Comparison of ENCODE assay signal across 23 cellular contexts in the genomic region with DNA sequence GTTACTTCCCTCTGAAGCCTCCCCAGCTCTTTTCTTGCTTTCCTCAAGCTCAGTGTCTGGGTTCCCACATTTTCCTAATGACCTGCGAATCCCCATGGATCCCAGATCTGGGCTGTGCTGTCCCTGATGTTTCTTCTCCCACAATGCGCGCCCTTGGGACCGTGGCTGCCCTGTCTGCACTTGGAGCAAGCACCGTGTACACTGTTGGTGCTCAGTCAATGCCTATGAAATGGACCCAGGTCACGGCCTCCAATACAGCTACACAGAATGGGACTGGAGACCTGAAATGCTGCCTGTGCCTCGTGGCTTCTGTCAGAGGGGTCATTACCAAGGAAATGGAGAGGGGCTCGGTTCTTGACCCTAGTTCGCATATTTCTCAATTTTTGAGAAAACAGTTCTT.
DNase-seq lines count a peak whose midpoint lies in the region; FAIRE-seq and TF ChIP-seq lines count a peak whose summit lies in the region.
"Had no signal": no experiment of that assay in that cellular context is flagged by ENCODE, and none has a peak within 500 bp of the region (broad histone marks: within the 10 kb centered on the region; RNA-seq: fewer than 3 reads in every experiment).

No MANE protein-coding gene starts in this region.

- H3K9me3 Mint-ChIP-seq in neural progenitor cell: peaks cover 6% of the 10 kb centered on the region
- H3K9me3 Mint-ChIP-seq: CD4-positive, alpha-beta memory T cell had no signal

- no peak overlapping the region for H3K18ac ChIP-seq in H1 (ENCODE audit: extremely low read depth, low read length)

- H3K79me2 ChIP-seq in H1 (ENCODE audit: control insufficient read depth in 1 of 2, insufficient read depth in 2 of 2, low read length in 2 of 2) (no peaks in the 10 kb centered on the region), neural progenitor cell (ENCODE audit: low read depth) (no peaks in the 10 kb centered on the region)

- H4K8ac ChIP-seq in H1 (ENCODE audit: extremely low read depth, insufficient read depth, low read length): no peak overlapping the region

- peak overlapping the region; percentile 43 for H3K27ac Mint-ChIP-seq in neural progenitor cell
- H3K27ac Mint-ChIP-seq: CD4-positive, alpha-beta memory T cell had no signal

- no peaks in the 10 kb centered on the region for H3F3A ChIP-seq in neural progenitor cell (ENCODE audit: low read depth)

- H3K4me3 ChIP-seq in H1 (ENCODE audit: extremely low read depth in 1 of 4, insufficient read depth in 2 of 4, low read depth in 3 of 4, low read length in 4 of 4): no peak overlapping the region
- no peak overlapping the region for H3K4me3 ChIP-seq in neural progenitor cell
- H3K4me3 ChIP-seq: BLaER1 treated with 17β-estradiol and CSF1 and Interleukin-3, amounts not matched to agents 10 nM and 100 nM; SJSA1 had no signal

- H2BK12ac ChIP-seq in H1 (ENCODE audit: low read depth, low read length): no peak overlapping the region

- H3K36me3 Mint-ChIP-seq in neural progenitor cell: no peaks in the 10 kb centered on the region
- H3K36me3 Mint-ChIP-seq: CD4-positive, alpha-beta memory T cell had no signal

- H4K5ac ChIP-seq in H1 (ENCODE audit: insufficient read length, low read depth, low read length): no peak overlapping the region

- H2BK15ac ChIP-seq in H1 (ENCODE audit: low read length): 0 out of 2 replicates have a peak overlapping the region, but pooled peaks have one; percentile 31

- no peaks in the 10 kb centered on the region for H3K36me3 ChIP-seq in H1 (ENCODE audit: control insufficient read depth in 2 of 4, insufficient read depth in 4 of 4, low read length in 3 of 4)
- no peaks in the 10 kb centered on the region for H3K36me3 ChIP-seq in neural progenitor cell
- H3K36me3 ChIP-seq: BLaER1 treated with 17β-estradiol and CSF1 and Interleukin-3, amounts not matched to agents 10 nM and 100 nM; SJSA1 had no signal

- TF ChIP-seq CTCF in H1 (IDR thresholded peaks at IDR 0.05; ENCODE audit: control extremely low read depth in 1 of 3, insufficient read depth in 1 of 3, low read depth in 1 of 3, low read length in 3 of 3) (no peak), neural progenitor cell (IDR thresholded peaks at IDR 0.05) (no peak), GM20000 (IDR thresholded peaks at IDR 0.05; ENCODE audit: extremely low read depth, missing control alignments) (no peak)

- peak; percentile 33 for DNase-seq in activated effector memory CD4-positive, alpha-beta T cell treated with anti-CD3 and anti-CD28 coated beads, Interleukin-2, amount 50 U/mL, for 16 hours
- no peak for DNase-seq in activated effector memory CD4-positive, alpha-beta T cell treated with Interleukin-2 at 50 U/mL for 16 hours
- DNase-seq in H1 (ENCODE audit: low read depth in 1 of 2, low spot score in 2 of 2): peak in 1 of 2 experiments; percentile 16
- no peak for DNase-seq in neural progenitor cell (ENCODE audit: low spot score)
- peak; percentile 28 for DNase-seq in ureter (ENCODE audit: low spot score)
- no peak for DNase-seq in NCI-H446 treated with DMSO at 0.1 percent for 48 hours (lab: John Stamatoyannopoulos, UW)
- no peak for DNase-seq in caudate nucleus (lab: John Stamatoyannopoulos, UW)
- no peak for DNase-seq in GM20000 (ENCODE audit: low spot score)
- DNase-seq: 8988T; Caco-2; CD4-positive, alpha-beta memory T cell; DMS 273 treated with DMSO at 0.1 percent for 48 hours; DMS79 treated with DMSO at 0.1 percent for 48 hours; HCEC 1CT; KG1; NCI-H1092; NCI-H1436; NCI-H187 treated with DMSO at 0.1 percent for 48 hours; NCI-H2227 treated with DMSO at 0.1 percent for 48 hours; NCI-H524; NCI-H82 had no signal

- no peak for TF ChIP-seq POLR2A in H1 (IDR thresholded peaks at IDR 0.05; ENCODE audit: control extremely low read depth in 1 of 2, low read depth in 2 of 2, low read length in 2 of 2)

- no peak overlapping the region for H2BK120ac ChIP-seq in H1 (replicated peaks; ENCODE audit: low read depth, low read length)

- H3K27me3 ChIP-seq in H1 (replicated peaks in 1 of 4; ENCODE audit: control insufficient read depth in 3 of 4, extremely low read depth in 1 of 4, insufficient read depth in 3 of 4, low read length in 3 of 4): peaks cover 0 to 3% (median 0%) of the 10 kb centered on the region in 4 experiments; a peak in 1 of 7 replicates
- H3K27me3 ChIP-seq in neural progenitor cell: no peaks in the 10 kb centered on the region
- H3K27me3 ChIP-seq: BLaER1 treated with 17β-estradiol and CSF1 and Interleukin-3, amounts not matched to agents 10 nM and 100 nM had no signal

- no peaks in the 10 kb centered on the region for H3K79me1 ChIP-seq in H1 (ENCODE audit: low read depth, low read length)

- H3K4me1 ChIP-seq in H1 (replicated peaks in 1 of 4; ENCODE audit: control insufficient read depth in 3 of 4, insufficient read depth in 4 of 4, low read length in 3 of 4) (no peaks in the 10 kb centered on the region), neural progenitor cell (no peaks in the 10 kb centered on the region)
- H3K4me1 ChIP-seq: BLaER1 treated with 17β-estradiol and CSF1 and Interleukin-3, amounts not matched to agents 10 nM and 100 nM; Caco-2; SJSA1 had no signal

- H3K23me2 ChIP-seq in H1 (ENCODE audit: low read depth, low read length): no peaks in the 10 kb centered on the region

- WGBS in H1 (ENCODE audit: extremely low coverage in 1 of 2, insufficient coverage in 1 of 2, insufficient read length in 1 of 2, insufficient replicate concordance in 2 of 2, low coverage in 1 of 2, low lambda C conversion rate in 2 of 2, missing lambda C conversion rate in 1 of 2), 2 experiments: 81% methylated on average over 9 of the region's 9 CpGs; no CpG with 5 or more reads in 1 of the 2 experiments

- H4K91ac ChIP-seq in H1 (replicated peaks; ENCODE audit: insufficient read length, low read length): no peak overlapping the region

- no peak overlapping the region for H3K4ac ChIP-seq in H1 (replicated peaks; ENCODE audit: insufficient read length, low read depth, low read length)

- H3K9ac ChIP-seq in H1 (replicated peaks in 1 of 4; ENCODE audit: extremely low read depth in 1 of 4, low read depth in 3 of 4, low read length in 3 of 4) (no peak overlapping the region), neural progenitor cell (no peak overlapping the region)
- H3K9ac ChIP-seq: BLaER1 treated with 17β-estradiol and CSF1 and Interleukin-3, amounts not matched to agents 10 nM and 100 nM had no signal

- H3K4me1 Mint-ChIP-seq in neural progenitor cell: peaks cover 8% of the 10 kb centered on the region
- H3K4me1 Mint-ChIP-seq: CD4-positive, alpha-beta memory T cell had no signal

- H2AFZ ChIP-seq in H1 (ENCODE audit: low read length): no peak overlapping the region
- no peak overlapping the region for H2AFZ ChIP-seq in neural progenitor cell (replicated peaks)

- H3K4me3 Mint-ChIP-seq in neural progenitor cell: no peak overlapping the region
- H3K4me3 Mint-ChIP-seq: CD4-positive, alpha-beta memory T cell had no signal

- H3K9me3 ChIP-seq in H1 (ENCODE audit: insufficient read depth in 2 of 2, low read depth in 1 of 2, low read length in 1 of 2) (no peaks in the 10 kb centered on the region), neural progenitor cell (ENCODE audit: low read depth) (no peaks in the 10 kb centered on the region)
- H3K9me3 ChIP-seq: BLaER1 treated with 17β-estradiol and CSF1 and Interleukin-3, amounts not matched to agents 10 nM and 100 nM; Caco-2 had no signal

- H3K23ac ChIP-seq in H1 (ENCODE audit: insufficient read length): no peak overlapping the region

- no peak overlapping the region for H3K14ac ChIP-seq in H1 (ENCODE audit: insufficient read length)

- H3K27ac ChIP-seq in H1 (ENCODE audit: low read depth, low read length) (no peak overlapping the region), neural progenitor cell (no peak overlapping the region), caudate nucleus (ENCODE audit: low read depth, low read length) (no peak overlapping the region)
- H3K27ac ChIP-seq: BLaER1 treated with 17β-estradiol and CSF1 and Interleukin-3, amounts not matched to agents 10 nM and 100 nM; SJSA1 had no signal

- H2AK5ac ChIP-seq in H1 (ENCODE audit: low read depth, low read length): no peak overlapping the region

- no peak overlapping the region for H3K4me2 ChIP-seq in H1 (ENCODE audit: insufficient read depth in 1 of 2, low read depth in 2 of 2, low read length in 2 of 2)
- no peak overlapping the region for H3K4me2 ChIP-seq in neural progenitor cell
- H3K4me2 ChIP-seq: BLaER1 treated with 17β-estradiol and CSF1 and Interleukin-3, amounts not matched to agents 10 nM and 100 nM had no signal

- no peak for TF ChIP-seq RAD21 in H1 (IDR thresholded peaks at IDR 0.05 in 1 of 2, conservative IDR thresholded peaks at IDR 0.05 in 1 of 2; ENCODE audit: low read depth in 2 of 2, low read length in 2 of 2)

- TF ChIP-seq EP300 in H1 (IDR thresholded peaks at IDR 0.05; ENCODE audit: borderline replicate concordance in 1 of 2, low read depth in 2 of 2, low read length in 2 of 2): no peak

- H3K27me3 Mint-ChIP-seq in neural progenitor cell (ENCODE audit: insufficient read depth, low read depth): peaks cover 2% of the 10 kb centered on the region
- H3K27me3 Mint-ChIP-seq: CD4-positive, alpha-beta memory T cell had no signal

- POLR2A ChIA-PET in H1 (lab: Charles Lee; ENCODE audit: partially characterized antibody): no interaction called here

- no peak for FAIRE-seq in H1 (lab: Jason Lieb, UNC)

- H4K20me1 ChIP-seq in H1 (replicated peaks in 1 of 2; ENCODE audit: control insufficient read depth in 1 of 2, insufficient read depth in 2 of 2, low read length in 2 of 2): no peaks in the 10 kb centered on the region
- no peaks in the 10 kb centered on the region for H4K20me1 ChIP-seq in neural progenitor cell (ENCODE audit: low read depth)
- H4K20me1 ChIP-seq: BLaER1 treated with 17β-estradiol and CSF1 and Interleukin-3, amounts not matched to agents 10 nM and 100 nM had no signal

- H2BK20ac ChIP-seq in H1 (ENCODE audit: low read length): no peak overlapping the region

- CTCF ChIA-PET in H1 (lab: Charles Lee; ENCODE audit: partially characterized antibody): interaction anchor here (0.8 kb wide), 1 partner anchor 13 kb away, joined by 3 read pairs; no protein-coding TSS in a partner anchor

- H3K56ac ChIP-seq in H1 (replicated peaks; ENCODE audit: insufficient read length, low read depth, low read length): no peak overlapping the region

- H2BK5ac ChIP-seq in H1 (ENCODE audit: low read depth, low read length): no peak overlapping the region

TF ChIP-seq in H1, 55 proteins besides CTCF, POLR2A, EP300 and RAD21 (continues in another document):
- TF ChIP-seq JUN (IDR thresholded peaks at IDR 0.05; ENCODE audit: low read depth, low read length) (no peak), SUZ12 (IDR thresholded peaks at IDR 0.05; ENCODE audit: low read length) (no peak), MAFK (IDR thresholded peaks at IDR 0.05; ENCODE audit: low read depth, low read length) (no peak), JUND (IDR thresholded peaks at IDR 0.05; ENCODE audit: low read length) (no peak), CHD1 (IDR thresholded peaks at IDR 0.05; ENCODE audit: low read depth, low read length) (no peak), BACH1 (IDR thresholded peaks at IDR 0.05; ENCODE audit: low read length) (no peak), SIX5 (IDR thresholded peaks at IDR 0.05; ENCODE audit: low read depth, low read length) (no peak), TEAD4 (IDR thresholded peaks at IDR 0.05; ENCODE audit: low read depth, low read length) (no peak), CTBP2 (IDR thresholded peaks at IDR 0.05; ENCODE audit: borderline replicate concordance, insufficient read depth, insufficient read length, low read length) (no peak)

Comparison
In these comparisons a context has a peak if more than half of its experiments do, and no peak if none do; other contexts are left out.
1. DNase-seq: peak in activated effector memory CD4-positive, alpha-beta T cell treated with anti-CD3 and anti-CD28 coated beads, Interleukin-2, amount 50 U/mL, for 16 hours (single experiment) and ureter (single experiment); none in activated effector memory CD4-positive, alpha-beta T cell treated with Interleukin-2 at 50 U/mL for 16 hours (single experiment), neural progenitor cell (single experiment), NCI-H446 treated with DMSO at 0.1 percent for 48 hours (single experiment), caudate nucleus (0 of 61) and GM20000 (single experiment).